ENCODE assay signal across 10 cellular contexts in the genomic region with DNA sequence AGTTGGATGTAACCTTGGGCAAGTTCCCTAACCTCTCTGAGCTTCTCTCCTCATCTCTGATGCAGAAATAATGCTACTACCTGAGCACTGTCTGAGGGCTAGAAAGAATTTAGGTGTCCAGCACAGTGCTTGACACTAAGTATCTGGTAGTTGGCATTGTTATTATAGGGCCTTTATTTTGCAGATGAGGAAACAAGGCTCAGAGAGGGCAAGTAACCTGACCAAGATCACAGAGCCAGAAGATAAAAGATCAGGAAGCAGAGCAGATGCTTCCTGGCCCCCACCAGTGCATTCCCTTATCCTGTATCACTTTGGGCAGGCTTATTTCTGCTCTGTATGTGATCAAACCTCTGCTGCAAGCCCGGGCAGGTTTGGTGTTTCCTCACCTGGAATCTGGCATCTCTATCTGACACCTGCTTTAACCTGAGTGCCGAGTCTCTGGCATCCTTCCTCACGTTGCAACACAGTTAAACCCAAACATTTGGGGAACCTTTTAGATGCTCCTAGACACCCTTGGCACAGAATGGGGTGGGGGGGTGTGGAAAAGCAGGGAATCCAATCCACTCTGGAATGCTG.
DNase-seq lines count a peak whose midpoint lies in the region; ATAC-seq and TF ChIP-seq lines count a peak whose summit lies in the region.
"Had no signal": no experiment of that assay in that cellular context is flagged by ENCODE, and none has a peak within 500 bp of the region (broad histone marks: within the 10 kb centered on the region; RNA-seq: fewer than 3 reads in every experiment).

No MANE protein-coding gene starts in this region.

- H3K9me3 ChIP-seq in BLaER1 (no peaks in the 10 kb centered on the region), HUES6 (ENCODE audit: control insufficient read depth, insufficient read depth, low read depth, low read length) (no peaks in the 10 kb centered on the region)

- peaks cover 3% of the 10 kb centered on the region for H3K9me3 Mint-ChIP-seq in activated T-helper 1 cell treated with anti-CD3 and anti-CD28 coated beads, Interleukin-12 subunit alpha, Interleukin-12 subunit beta, Interleukin-2, Interleukin-4 antibody, amounts not matched to agents 30 ng/mL and 10 ng/mL and 1 ng/mL, durations not matched to agents 14 hours and 24 hours and 36 hours
- peaks cover 4% of the 10 kb centered on the region for H3K9me3 Mint-ChIP-seq in mesothelial cell of epicardium

- H3K36me3 ChIP-seq in BLaER1, result no peaks in the 10 kb centered on the region
- no peaks in the 10 kb centered on the region for H3K36me3 ChIP-seq in HUES6 (ENCODE audit: control insufficient read depth, insufficient read depth, low read length)

- peak overlapping the region; percentile 78 for H3K9ac ChIP-seq in BLaER1
- H3K9ac ChIP-seq in HUES6 (ENCODE audit: low read length), result no peak overlapping the region

- H3K4me2 ChIP-seq in BLaER1, result peak overlapping the region; percentile 80

- peak overlapping the region; percentile 86 for H3K4me3 Mint-ChIP-seq in activated T-helper 1 cell treated with anti-CD3 and anti-CD28 coated beads, Interleukin-12 subunit alpha, Interleukin-12 subunit beta, Interleukin-2, Interleukin-4 antibody, amounts not matched to agents 30 ng/mL and 10 ng/mL and 1 ng/mL, durations not matched to agents 14 hours and 24 hours and 36 hours
- peak overlapping the region; percentile 89 for H3K4me3 Mint-ChIP-seq in mesothelial cell of epicardium

- H3K27ac Mint-ChIP-seq in activated T-helper 1 cell treated with anti-CD3 and anti-CD28 coated beads, Interleukin-12 subunit alpha, Interleukin-12 subunit beta, Interleukin-2, Interleukin-4 antibody, amounts not matched to agents 30 ng/mL and 10 ng/mL and 1 ng/mL, durations not matched to agents 14 hours and 24 hours and 36 hours, result no peak overlapping the region
- no peak overlapping the region for H3K27ac Mint-ChIP-seq in mesothelial cell of epicardium

- H3K4me1 ChIP-seq in BLaER1 (peaks cover 10% of the 10 kb centered on the region), HUES6 (ENCODE audit: control insufficient read depth, insufficient read depth, low read length) (peaks cover 6% of the 10 kb centered on the region)

- peaks cover 1% of the 10 kb centered on the region for H3K36me3 Mint-ChIP-seq in activated T-helper 1 cell treated with anti-CD3 and anti-CD28 coated beads, Interleukin-12 subunit alpha, Interleukin-12 subunit beta, Interleukin-2, Interleukin-4 antibody, amounts not matched to agents 30 ng/mL and 10 ng/mL and 1 ng/mL, durations not matched to agents 14 hours and 24 hours and 36 hours (ENCODE audit: low read depth)
- H3K36me3 Mint-ChIP-seq in mesothelial cell of epicardium, result no peaks in the 10 kb centered on the region

- peaks cover 4% of the 10 kb centered on the region for H3K27me3 Mint-ChIP-seq in activated T-helper 1 cell treated with anti-CD3 and anti-CD28 coated beads, Interleukin-12 subunit alpha, Interleukin-12 subunit beta, Interleukin-2, Interleukin-4 antibody, amounts not matched to agents 30 ng/mL and 10 ng/mL and 1 ng/mL, durations not matched to agents 14 hours and 24 hours and 36 hours (ENCODE audit: insufficient read depth)
- peaks cover 1% of the 10 kb centered on the region for H3K27me3 Mint-ChIP-seq in mesothelial cell of epicardium (ENCODE audit: low read depth)

- H3K4me3 ChIP-seq in BLaER1, result peak overlapping the region; percentile 70
- peak overlapping the region; percentile 74 for H3K4me3 ChIP-seq in HUES6 (ENCODE audit: low read depth, low read length)

- TF ChIP-seq CTCF in mesothelial cell of epicardium (IDR thresholded peaks at IDR 0.05; ENCODE audit: unreplicated experiment), result no peak

- H3K4me1 Mint-ChIP-seq in activated T-helper 1 cell treated with anti-CD3 and anti-CD28 coated beads, Interleukin-12 subunit alpha, Interleukin-12 subunit beta, Interleukin-2, Interleukin-4 antibody, amounts not matched to agents 30 ng/mL and 10 ng/mL and 1 ng/mL, durations not matched to agents 14 hours and 24 hours and 36 hours (ENCODE audit: low read depth), result peaks cover 24% of the 10 kb centered on the region
- H3K4me1 Mint-ChIP-seq in mesothelial cell of epicardium, result peaks cover 9% of the 10 kb centered on the region

- H3K27ac ChIP-seq in BLaER1 (peak overlapping the region; percentile 45; the same call in 1 of the 2 replicates), HUES6 (ENCODE audit: low read depth, low read length) (no peak overlapping the region)

- no peaks in the 10 kb centered on the region for H3K27me3 ChIP-seq in BLaER1
- H3K27me3 ChIP-seq in HUES6 (ENCODE audit: control insufficient read depth, insufficient read depth, low read length), result peaks cover 7% of the 10 kb centered on the region; the same call in 1 of the 2 replicates

- H4K20me1 ChIP-seq in BLaER1, result no peaks in the 10 kb centered on the region

- intact Hi-C loops in activated T-helper 1 cell treated with anti-CD3 and anti-CD28 coated beads, Interleukin-12 subunit alpha, Interleukin-12 subunit beta, Interleukin-2, Interleukin-4 antibody, amounts not matched to agents 30 ng/mL and 10 ng/mL and 1 ng/mL, durations not matched to agents 14 hours and 24 hours and 36 hours (cut with micrococcal nuclease), result loop anchor here (1.0 to 5.0 kb wide), 6 partner anchors 21 to 631 kb away; partner anchors contain the start of gene TRMT61B

- ATAC-seq in HG02678 (IDR thresholded peaks at IDR 0.05; ENCODE audit: unreplicated experiment), result no peak
- no peak for ATAC-seq in HG03045 (IDR thresholded peaks at IDR 0.05; ENCODE audit: unreplicated experiment)
- ATAC-seq in GM21723 (IDR thresholded peaks at IDR 0.05; ENCODE audit: unreplicated experiment), result no peak

- DNase-seq in activated T-helper 1 cell treated with anti-CD3 and anti-CD28 coated beads, Interleukin-12 subunit alpha, Interleukin-12 subunit beta, Interleukin-2, Interleukin-4 antibody, amounts not matched to agents 30 ng/mL and 10 ng/mL and 1 ng/mL, durations not matched to agents 14 hours and 24 hours and 36 hours (ENCODE audit: low spot score), result no peak
- DNase-seq in mesothelial cell of epicardium (ENCODE audit: low spot score in 2 of 2, unreplicated experiment in 2 of 2), result no peak
- DNase-seq in NCI-H446 treated with DMSO at 0.1 percent for 48 hours (lab: John Stamatoyannopoulos, UW), result no peak
- DNase-seq: activated CD8-positive, alpha-beta memory T cell treated with anti-CD3 and anti-CD28 coated beads, Interleukin-2, amount 50 U/mL, for 4 hours; NCI-H2029 treated with DMSO at 0.1 percent for 48 hours had no signal
